In the genomic region with DNA sequence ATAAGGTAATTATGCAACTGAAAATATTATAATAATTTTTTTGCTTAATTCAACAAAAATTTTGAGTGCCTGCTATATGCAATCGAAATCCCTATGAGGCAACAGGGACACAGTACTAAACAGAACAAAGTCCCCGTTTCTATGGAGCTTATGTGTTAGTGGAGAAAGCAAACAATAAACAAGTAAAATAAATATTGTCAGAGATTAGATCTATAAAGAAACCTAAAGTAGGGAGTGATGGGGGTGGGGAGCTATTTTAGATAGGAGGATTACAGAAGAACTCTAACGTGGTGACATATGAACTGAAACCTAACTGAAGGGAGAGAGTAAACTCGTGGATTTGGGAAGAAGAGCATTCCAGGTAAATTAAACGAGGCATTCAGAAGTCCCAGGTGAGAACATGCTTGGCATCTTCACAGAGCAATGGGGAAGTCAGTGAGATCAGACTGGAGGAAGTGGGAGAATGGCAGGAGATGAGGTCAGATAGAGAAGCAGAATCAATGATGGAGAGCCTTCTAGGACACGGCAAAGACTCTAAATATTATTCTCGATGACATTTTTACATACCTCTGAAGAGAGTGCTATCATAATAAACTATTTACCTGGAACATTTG, we compare ENCODE assay signal across 1 cellular context.
TF ChIP-seq lines count a peak whose summit lies in the region.

No MANE protein-coding gene starts in this region.

TF ChIP-seq in HepG2, 621 proteins besides CTCF, POLR2A, EP300 and RAD21 (continued from another document and continues in another):
- TF ChIP-seq ZNF468 (CRISPR knock-in tag; IDR thresholded peaks at IDR 0.05) (no peak), NFIC (IDR thresholded peaks at IDR 0.05; ENCODE audit: low read length) (peak; percentile 90), CENPX (CRISPR knock-in tag; IDR thresholded peaks at IDR 0.05) (no peak), REPIN1 (CRISPR knock-in tag; IDR thresholded peaks at IDR 0.05; ENCODE audit: borderline replicate concordance, low read depth) (peak; percentile 38; the same call in 1 of the 2 replicates), ZNF17 (CRISPR knock-in tag; IDR thresholded peaks at IDR 0.05) (no peak), ERF (CRISPR knock-in tag; IDR thresholded peaks at IDR 0.05) (0 out of 2 replicates have a peak, but pooled peaks have one; percentile 28), SOX5 (CRISPR knock-in tag; IDR thresholded peaks at IDR 0.05; ENCODE audit: borderline replicate concordance) (peak; percentile 79; the same call in 1 of the 2 replicates), FOXK2 (IDR thresholded peaks at IDR 0.05) (0 out of 2 replicates have a peak, but pooled peaks have one; percentile 43), ZFAT (CRISPR knock-in tag; conservative IDR thresholded peaks at IDR 0.05) (no peak), MEF2D (CRISPR knock-in tag; IDR thresholded peaks at IDR 0.05) (0 out of 2 replicates have a peak, but pooled peaks have one; percentile 38), NAIF1 (CRISPR knock-in tag; IDR thresholded peaks at IDR 0.05; ENCODE audit: borderline replicate concordance) (no peak), FOXJ3 (CRISPR knock-in tag; IDR thresholded peaks at IDR 0.05; ENCODE audit: borderline replicate concordance) (peak; percentile 96), ETV5 (CRISPR knock-in tag; IDR thresholded peaks at IDR 0.05; ENCODE audit: borderline replicate concordance) (peak; percentile 25; the same call in 1 of the 2 replicates), ZNF225 (CRISPR knock-in tag; IDR thresholded peaks at IDR 0.05) (no peak), ZNF549 (CRISPR knock-in tag; IDR thresholded peaks at IDR 0.05) (no peak), ZNF180 (CRISPR knock-in tag; IDR thresholded peaks at IDR 0.05; ENCODE audit: borderline replicate concordance, low read depth) (no peak), HDAC1 (CRISPR knock-in tag; IDR thresholded peaks at IDR 0.05) (0 out of 2 replicates have a peak, but pooled peaks have one; percentile 17), ZNF33A (CRISPR knock-in tag; IDR thresholded peaks at IDR 0.05; ENCODE audit: borderline replicate concordance) (no peak), HDAC2 (CRISPR knock-in tag; IDR thresholded peaks at IDR 0.05) (peak; percentile 47; the same call in 1 of the 2 replicates), ZNF232 (CRISPR knock-in tag; IDR thresholded peaks at IDR 0.05; ENCODE audit: borderline replicate concordance) (no peak), XRCC5 (optimal IDR thresholded peaks at IDR 0.05; ENCODE audit: low read length) (no peak)
- TF ChIP-seq, protein P1, sequence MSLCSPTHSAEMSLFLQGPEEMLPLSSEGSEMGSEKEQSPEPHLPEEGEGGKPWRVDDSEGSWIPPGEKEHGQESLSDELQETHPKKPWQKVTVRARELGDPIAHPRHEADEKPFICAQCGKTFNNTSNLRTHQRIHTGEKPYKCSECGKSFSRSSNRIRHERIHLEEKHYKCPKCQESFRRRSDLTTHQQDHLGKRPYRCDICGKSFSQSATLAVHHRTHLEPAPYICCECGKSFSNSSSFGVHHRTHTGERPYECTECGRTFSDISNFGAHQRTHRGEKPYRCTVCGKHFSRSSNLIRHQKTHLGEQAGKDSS (CRISPR knock-in tag; IDR thresholded peaks at IDR 0.05; ENCODE audit: borderline replicate concordance, low read depth): no peak
- TF ChIP-seq, protein P2, sequence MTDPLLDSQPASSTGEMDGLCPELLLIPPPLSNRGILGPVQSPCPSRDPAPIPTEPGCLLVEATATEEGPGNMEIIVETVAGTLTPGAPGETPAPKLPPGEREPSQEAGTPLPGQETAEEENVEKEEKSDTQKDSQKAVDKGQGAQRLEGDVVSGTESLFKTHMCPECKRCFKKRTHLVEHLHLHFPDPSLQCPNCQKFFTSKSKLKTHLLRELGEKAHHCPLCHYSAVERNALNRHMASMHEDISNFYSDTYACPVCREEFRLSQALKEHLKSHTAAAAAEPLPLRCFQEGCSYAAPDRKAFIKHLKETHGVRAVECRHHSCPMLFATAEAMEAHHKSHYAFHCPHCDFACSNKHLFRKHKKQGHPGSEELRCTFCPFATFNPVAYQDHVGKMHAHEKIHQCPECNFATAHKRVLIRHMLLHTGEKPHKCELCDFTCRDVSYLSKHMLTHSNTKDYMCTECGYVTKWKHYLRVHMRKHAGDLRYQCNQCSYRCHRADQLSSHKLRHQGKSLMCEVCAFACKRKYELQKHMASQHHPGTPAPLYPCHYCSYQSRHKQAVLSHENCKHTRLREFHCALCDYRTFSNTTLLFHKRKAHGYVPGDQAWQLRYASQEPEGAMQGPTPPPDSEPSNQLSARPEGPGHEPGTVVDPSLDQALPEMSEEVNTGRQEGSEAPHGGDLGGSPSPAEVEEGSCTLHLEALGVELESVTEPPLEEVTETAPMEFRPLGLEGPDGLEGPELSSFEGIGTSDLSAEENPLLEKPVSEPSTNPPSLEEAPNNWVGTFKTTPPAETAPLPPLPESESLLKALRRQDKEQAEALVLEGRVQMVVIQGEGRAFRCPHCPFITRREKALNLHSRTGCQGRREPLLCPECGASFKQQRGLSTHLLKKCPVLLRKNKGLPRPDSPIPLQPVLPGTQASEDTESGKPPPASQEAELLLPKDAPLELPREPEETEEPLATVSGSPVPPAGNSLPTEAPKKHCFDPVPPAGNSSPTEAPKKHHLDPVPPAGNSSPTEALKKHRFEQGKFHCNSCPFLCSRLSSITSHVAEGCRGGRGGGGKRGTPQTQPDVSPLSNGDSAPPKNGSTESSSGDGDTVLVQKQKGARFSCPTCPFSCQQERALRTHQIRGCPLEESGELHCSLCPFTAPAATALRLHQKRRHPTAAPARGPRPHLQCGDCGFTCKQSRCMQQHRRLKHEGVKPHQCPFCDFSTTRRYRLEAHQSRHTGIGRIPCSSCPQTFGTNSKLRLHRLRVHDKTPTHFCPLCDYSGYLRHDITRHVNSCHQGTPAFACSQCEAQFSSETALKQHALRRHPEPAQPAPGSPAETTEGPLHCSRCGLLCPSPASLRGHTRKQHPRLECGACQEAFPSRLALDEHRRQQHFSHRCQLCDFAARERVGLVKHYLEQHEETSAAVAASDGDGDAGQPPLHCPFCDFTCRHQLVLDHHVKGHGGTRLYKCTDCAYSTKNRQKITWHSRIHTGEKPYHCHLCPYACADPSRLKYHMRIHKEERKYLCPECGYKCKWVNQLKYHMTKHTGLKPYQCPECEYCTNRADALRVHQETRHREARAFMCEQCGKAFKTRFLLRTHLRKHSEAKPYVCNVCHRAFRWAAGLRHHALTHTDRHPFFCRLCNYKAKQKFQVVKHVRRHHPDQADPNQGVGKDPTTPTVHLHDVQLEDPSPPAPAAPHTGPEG (CRISPR knock-in tag; IDR thresholded peaks at IDR 0.05): no peak
- TF ChIP-seq, protein P3, sequence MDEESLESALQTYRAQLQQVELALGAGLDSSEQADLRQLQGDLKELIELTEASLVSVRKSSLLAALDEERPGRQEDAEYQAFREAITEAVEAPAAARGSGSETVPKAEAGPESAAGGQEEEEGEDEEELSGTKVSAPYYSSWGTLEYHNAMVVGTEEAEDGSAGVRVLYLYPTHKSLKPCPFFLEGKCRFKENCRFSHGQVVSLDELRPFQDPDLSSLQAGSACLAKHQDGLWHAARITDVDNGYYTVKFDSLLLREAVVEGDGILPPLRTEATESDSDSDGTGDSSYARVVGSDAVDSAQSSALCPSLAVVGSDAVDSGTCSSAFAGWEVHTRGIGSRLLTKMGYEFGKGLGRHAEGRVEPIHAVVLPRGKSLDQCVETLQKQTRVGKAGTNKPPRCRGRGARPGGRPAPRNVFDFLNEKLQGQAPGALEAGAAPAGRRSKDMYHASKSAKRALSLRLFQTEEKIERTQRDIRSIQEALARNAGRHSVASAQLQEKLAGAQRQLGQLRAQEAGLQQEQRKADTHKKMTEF (CRISPR knock-in tag; IDR thresholded peaks at IDR 0.05): peak; percentile 74
- TF ChIP-seq, protein P4, sequence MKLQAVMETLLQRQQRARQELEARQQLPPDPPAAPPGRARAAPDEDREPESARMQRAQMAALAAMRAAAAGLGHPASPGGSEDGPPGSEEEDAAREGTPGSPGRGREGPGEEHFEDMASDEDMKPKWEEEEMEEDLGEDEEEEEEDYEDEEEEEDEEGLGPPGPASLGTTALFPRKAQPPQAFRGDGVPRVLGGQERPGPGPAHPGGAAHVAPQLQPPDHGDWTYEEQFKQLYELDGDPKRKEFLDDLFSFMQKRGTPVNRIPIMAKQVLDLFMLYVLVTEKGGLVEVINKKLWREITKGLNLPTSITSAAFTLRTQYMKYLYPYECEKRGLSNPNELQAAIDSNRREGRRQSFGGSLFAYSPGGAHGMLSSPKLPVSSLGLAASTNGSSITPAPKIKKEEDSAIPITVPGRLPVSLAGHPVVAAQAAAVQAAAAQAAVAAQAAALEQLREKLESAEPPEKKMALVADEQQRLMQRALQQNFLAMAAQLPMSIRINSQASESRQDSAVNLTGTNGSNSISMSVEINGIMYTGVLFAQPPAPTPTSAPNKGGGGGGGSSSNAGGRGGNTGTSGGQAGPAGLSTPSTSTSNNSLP (IDR thresholded peaks at IDR 0.05; ENCODE audit: low read depth, low read length): peak; percentile 94
- TF ChIP-seq, protein P5, sequence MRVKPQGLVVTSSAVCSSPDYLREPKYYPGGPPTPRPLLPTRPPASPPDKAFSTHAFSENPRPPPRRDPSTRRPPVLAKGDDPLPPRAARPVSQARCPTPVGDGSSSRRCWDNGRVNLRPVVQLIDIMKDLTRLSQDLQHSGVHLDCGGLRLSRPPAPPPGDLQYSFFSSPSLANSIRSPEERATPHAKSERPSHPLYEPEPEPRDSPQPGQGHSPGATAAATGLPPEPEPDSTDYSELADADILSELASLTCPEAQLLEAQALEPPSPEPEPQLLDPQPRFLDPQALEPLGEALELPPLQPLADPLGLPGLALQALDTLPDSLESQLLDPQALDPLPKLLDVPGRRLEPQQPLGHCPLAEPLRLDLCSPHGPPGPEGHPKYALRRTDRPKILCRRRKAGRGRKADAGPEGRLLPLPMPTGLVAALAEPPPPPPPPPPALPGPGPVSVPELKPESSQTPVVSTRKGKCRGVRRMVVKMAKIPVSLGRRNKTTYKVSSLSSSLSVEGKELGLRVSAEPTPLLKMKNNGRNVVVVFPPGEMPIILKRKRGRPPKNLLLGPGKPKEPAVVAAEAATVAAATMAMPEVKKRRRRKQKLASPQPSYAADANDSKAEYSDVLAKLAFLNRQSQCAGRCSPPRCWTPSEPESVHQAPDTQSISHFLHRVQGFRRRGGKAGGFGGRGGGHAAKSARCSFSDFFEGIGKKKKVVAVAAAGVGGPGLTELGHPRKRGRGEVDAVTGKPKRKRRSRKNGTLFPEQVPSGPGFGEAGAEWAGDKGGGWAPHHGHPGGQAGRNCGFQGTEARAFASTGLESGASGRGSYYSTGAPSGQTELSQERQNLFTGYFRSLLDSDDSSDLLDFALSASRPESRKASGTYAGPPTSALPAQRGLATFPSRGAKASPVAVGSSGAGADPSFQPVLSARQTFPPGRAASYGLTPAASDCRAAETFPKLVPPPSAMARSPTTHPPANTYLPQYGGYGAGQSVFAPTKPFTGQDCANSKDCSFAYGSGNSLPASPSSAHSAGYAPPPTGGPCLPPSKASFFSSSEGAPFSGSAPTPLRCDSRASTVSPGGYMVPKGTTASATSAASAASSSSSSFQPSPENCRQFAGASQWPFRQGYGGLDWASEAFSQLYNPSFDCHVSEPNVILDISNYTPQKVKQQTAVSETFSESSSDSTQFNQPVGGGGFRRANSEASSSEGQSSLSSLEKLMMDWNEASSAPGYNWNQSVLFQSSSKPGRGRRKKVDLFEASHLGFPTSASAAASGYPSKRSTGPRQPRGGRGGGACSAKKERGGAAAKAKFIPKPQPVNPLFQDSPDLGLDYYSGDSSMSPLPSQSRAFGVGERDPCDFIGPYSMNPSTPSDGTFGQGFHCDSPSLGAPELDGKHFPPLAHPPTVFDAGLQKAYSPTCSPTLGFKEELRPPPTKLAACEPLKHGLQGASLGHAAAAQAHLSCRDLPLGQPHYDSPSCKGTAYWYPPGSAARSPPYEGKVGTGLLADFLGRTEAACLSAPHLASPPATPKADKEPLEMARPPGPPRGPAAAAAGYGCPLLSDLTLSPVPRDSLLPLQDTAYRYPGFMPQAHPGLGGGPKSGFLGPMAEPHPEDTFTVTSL (CRISPR knock-in tag; IDR thresholded peaks at IDR 0.05; ENCODE audit: borderline replicate concordance): peak; percentile 79; the same call in 1 of the 2 replicates
- TF ChIP-seq, protein P6, sequence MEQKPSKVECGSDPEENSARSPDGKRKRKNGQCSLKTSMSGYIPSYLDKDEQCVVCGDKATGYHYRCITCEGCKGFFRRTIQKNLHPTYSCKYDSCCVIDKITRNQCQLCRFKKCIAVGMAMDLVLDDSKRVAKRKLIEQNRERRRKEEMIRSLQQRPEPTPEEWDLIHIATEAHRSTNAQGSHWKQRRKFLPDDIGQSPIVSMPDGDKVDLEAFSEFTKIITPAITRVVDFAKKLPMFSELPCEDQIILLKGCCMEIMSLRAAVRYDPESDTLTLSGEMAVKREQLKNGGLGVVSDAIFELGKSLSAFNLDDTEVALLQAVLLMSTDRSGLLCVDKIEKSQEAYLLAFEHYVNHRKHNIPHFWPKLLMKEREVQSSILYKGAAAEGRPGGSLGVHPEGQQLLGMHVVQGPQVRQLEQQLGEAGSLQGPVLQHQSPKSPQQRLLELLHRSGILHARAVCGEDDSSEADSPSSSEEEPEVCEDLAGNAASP (CRISPR knock-in tag; IDR thresholded peaks at IDR 0.05; ENCODE audit: borderline replicate concordance): peak; percentile 23; the same call in 1 of the 2 replicates
- TF ChIP-seq, protein P7, sequence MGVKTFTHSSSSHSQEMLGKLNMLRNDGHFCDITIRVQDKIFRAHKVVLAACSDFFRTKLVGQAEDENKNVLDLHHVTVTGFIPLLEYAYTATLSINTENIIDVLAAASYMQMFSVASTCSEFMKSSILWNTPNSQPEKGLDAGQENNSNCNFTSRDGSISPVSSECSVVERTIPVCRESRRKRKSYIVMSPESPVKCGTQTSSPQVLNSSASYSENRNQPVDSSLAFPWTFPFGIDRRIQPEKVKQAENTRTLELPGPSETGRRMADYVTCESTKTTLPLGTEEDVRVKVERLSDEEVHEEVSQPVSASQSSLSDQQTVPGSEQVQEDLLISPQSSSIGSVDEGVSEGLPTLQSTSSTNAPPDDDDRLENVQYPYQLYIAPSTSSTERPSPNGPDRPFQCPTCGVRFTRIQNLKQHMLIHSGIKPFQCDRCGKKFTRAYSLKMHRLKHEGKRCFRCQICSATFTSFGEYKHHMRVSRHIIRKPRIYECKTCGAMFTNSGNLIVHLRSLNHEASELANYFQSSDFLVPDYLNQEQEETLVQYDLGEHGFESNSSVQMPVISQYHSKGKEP (CRISPR knock-in tag; IDR thresholded peaks at IDR 0.05): no peak
- TF ChIP-seq, protein P8, sequence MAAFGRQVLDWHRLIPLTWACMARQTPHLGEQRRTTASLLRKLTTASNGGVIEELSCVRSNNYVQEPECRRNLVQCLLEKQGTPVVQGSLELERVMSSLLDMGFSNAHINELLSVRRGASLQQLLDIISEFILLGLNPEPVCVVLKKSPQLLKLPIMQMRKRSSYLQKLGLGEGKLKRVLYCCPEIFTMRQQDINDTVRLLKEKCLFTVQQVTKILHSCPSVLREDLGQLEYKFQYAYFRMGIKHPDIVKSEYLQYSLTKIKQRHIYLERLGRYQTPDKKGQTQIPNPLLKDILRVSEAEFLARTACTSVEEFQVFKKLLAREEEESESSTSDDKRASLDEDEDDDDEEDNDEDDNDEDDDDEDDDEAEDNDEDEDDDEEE (CRISPR knock-in tag; IDR thresholded peaks at IDR 0.05): no peak
- TF ChIP-seq, protein P9, sequence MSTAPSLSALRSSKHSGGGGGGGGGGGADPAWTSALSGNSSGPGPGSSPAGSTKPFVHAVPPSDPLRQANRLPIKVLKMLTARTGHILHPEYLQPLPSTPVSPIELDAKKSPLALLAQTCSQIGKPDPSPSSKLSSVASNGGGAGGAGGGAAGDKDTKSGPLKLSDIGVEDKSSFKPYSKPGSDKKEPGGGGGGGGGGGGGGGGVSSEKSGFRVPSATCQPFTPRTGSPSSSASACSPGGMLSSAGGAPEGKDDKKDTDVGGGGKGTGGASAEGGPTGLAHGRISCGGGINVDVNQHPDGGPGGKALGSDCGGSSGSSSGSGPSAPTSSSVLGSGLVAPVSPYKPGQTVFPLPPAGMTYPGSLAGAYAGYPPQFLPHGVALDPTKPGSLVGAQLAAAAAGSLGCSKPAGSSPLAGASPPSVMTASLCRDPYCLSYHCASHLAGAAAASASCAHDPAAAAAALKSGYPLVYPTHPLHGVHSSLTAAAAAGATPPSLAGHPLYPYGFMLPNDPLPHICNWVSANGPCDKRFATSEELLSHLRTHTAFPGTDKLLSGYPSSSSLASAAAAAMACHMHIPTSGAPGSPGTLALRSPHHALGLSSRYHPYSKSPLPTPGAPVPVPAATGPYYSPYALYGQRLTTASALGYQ (CRISPR knock-in tag; IDR thresholded peaks at IDR 0.05): peak; percentile 69; the same call in 1 of the 2 replicates
